ENCODE assay signal across 10 cellular contexts in genomic region chrX:12138366-12139313, GRCh38. TPM values are rescaled to one million over a fixed set of nuclear protein-coding genes. Genes with fewer than 3 reads are reported as not detected.
DNase-seq lines count a peak whose midpoint lies in the region; ATAC-seq, FAIRE-seq and TF ChIP-seq lines count a peak whose summit lies in the region.
"Had no signal": no experiment of that assay in that cellular context is flagged by ENCODE, and none has a peak within 500 bp of the region (broad histone marks: within the 10 kb centered on the region; RNA-seq: fewer than 3 reads in every experiment).

TSS of gene FRMPD4 (plus strand) at chrX:12138473. CDS start at chrX:12138972, 499 bp downstream.

- POLR2A ChIA-PET in activated CD4-positive, alpha-beta memory T cell treated with anti-CD3 and anti-CD28 coated beads for 36 hours (lab: Charles Lee): no interaction called here

- no peak within 1 kb of the TSS for H3K27ac Mint-ChIP-seq in astrocyte (ENCODE audit: unreplicated experiment)
- H3K27ac Mint-ChIP-seq in activated CD4-positive, alpha-beta memory T cell treated with anti-CD3 and anti-CD28 coated beads for 36 hours: no peak within 1 kb of the TSS
- no peak within 1 kb of the TSS for H3K27ac Mint-ChIP-seq in activated T-cell treated with anti-CD3 and anti-CD28 coated beads, Interleukin-2, amount 50 U/mL, for 72 hours

- H3K27me3 Mint-ChIP-seq in astrocyte (ENCODE audit: low read depth, unreplicated experiment): peaks cover 30% of the 10 kb centered on the region
- peaks cover 9% of the 10 kb centered on the region for H3K27me3 Mint-ChIP-seq in activated CD4-positive, alpha-beta memory T cell treated with anti-CD3 and anti-CD28 coated beads for 36 hours
- peaks cover 38% of the 10 kb centered on the region for H3K27me3 Mint-ChIP-seq in activated T-cell treated with anti-CD3 and anti-CD28 coated beads, Interleukin-2, amount 50 U/mL, for 72 hours (ENCODE audit: low read depth)

- H3K27me3 ChIP-seq in HUES48 (ENCODE audit: control insufficient read depth, insufficient read depth, low read length): peaks cover 62% of the 10 kb centered on the region
- H3K27me3 ChIP-seq in astrocyte (ENCODE audit: insufficient read depth, low read length): peaks cover 5% of the 10 kb centered on the region
- peaks cover 44% of the 10 kb centered on the region for H3K27me3 ChIP-seq in iPS-15b (ENCODE audit: control insufficient read depth, insufficient read depth, low read length)
- peaks cover 0 to 12% (median 12%) of the 10 kb centered on the region in 3 donors for H3K27me3 ChIP-seq in skeletal muscle tissue (ENCODE audit: control insufficient read depth in 3 of 3, insufficient read depth in 3 of 3, low read length in 3 of 3)

- DNase-seq in astrocyte (ENCODE audit: low read depth) (no peak), RCC 7860 (ENCODE audit: low spot score) (no peak)
- no peak for DNase-seq in activated T-cell treated with anti-CD3 and anti-CD28 coated beads, Interleukin-2, amount 50 U/mL, for 48 hours
- DNase-seq in activated CD4-positive, alpha-beta memory T cell treated with anti-CD3 and anti-CD28 coated beads for 36 hours: no peak
- DNase-seq in activated T-cell treated with anti-CD3 and anti-CD28 coated beads, Interleukin-2, amount 50 U/mL, for 72 hours: no peak

- peaks cover 2% of the 10 kb centered on the region for H3K9me3 Mint-ChIP-seq in astrocyte (ENCODE audit: unreplicated experiment)
- H3K9me3 Mint-ChIP-seq in activated CD4-positive, alpha-beta memory T cell treated with anti-CD3 and anti-CD28 coated beads for 36 hours: no peaks in the 10 kb centered on the region
- H3K9me3 Mint-ChIP-seq in activated T-cell treated with anti-CD3 and anti-CD28 coated beads, Interleukin-2, amount 50 U/mL, for 72 hours: peaks cover 0 to 3% of the 10 kb centered on the region in 2 donors

- no peaks in the 10 kb centered on the region for H4K20me1 ChIP-seq in astrocyte (ENCODE audit: insufficient read depth, low read length)

- H3K4me3 ChIP-seq in HUES48 (ENCODE audit: low read depth, low read length) (peak within 1 kb of the TSS; percentile 83), astrocyte (ENCODE audit: insufficient read depth, low read depth, low read length) (peak within 1 kb of the TSS; percentile 51), iPS-15b (ENCODE audit: low read depth, low read length) (peak within 1 kb of the TSS; percentile 93), skeletal muscle tissue (ENCODE audit: low read length in 3 of 3) (peak within 1 kb of the TSS; percentile 3 to 32 (median 13))
- H3K4me3 ChIP-seq: skin epidermis had no signal

- no peaks in the 10 kb centered on the region for H3K79me2 ChIP-seq in astrocyte (ENCODE audit: insufficient read depth, low read length)

- ATAC-seq in activated T-cell treated with anti-CD3 and anti-CD28 coated beads, Interleukin-2, amount 50 U/mL, for 72 hours (replicated peaks in 1 of 2): no peak

- peak within 1 kb of the TSS; percentile 47 for H2AFZ ChIP-seq in astrocyte (ENCODE audit: low read depth, low read length)

- peak within 1 kb of the TSS; percentile 84 for H3K4me3 Mint-ChIP-seq in astrocyte (ENCODE audit: unreplicated experiment)
- H3K4me3 Mint-ChIP-seq in activated CD4-positive, alpha-beta memory T cell treated with anti-CD3 and anti-CD28 coated beads for 36 hours: no peak within 1 kb of the TSS
- H3K4me3 Mint-ChIP-seq in activated T-cell treated with anti-CD3 and anti-CD28 coated beads, Interleukin-2, amount 50 U/mL, for 72 hours: no peak within 1 kb of the TSS

- peak within 1 kb of the TSS; percentile 85 for H3K4me2 ChIP-seq in astrocyte (ENCODE audit: low read length)

- FAIRE-seq in astrocyte (lab: Jason Lieb, UNC) (no peak), RCC 7860 (lab: Jason Lieb, UNC) (no peak)

- TF ChIP-seq CTCF in astrocyte (IDR thresholded peaks at IDR 0.05; ENCODE audit: insufficient read depth, low read depth, low read length): no peak

- intact Hi-C loops in activated CD4-positive, alpha-beta memory T cell treated with anti-CD3 and anti-CD28 coated beads for 36 hours (cut with micrococcal nuclease): no loop called here

- H3K36me3 Mint-ChIP-seq in astrocyte (ENCODE audit: low read depth, unreplicated experiment): no peaks in the 10 kb centered on the region
- H3K36me3 Mint-ChIP-seq in activated CD4-positive, alpha-beta memory T cell treated with anti-CD3 and anti-CD28 coated beads for 36 hours: no peaks in the 10 kb centered on the region
- no peaks in the 10 kb centered on the region for H3K36me3 Mint-ChIP-seq in activated T-cell treated with anti-CD3 and anti-CD28 coated beads, Interleukin-2, amount 50 U/mL, for 72 hours (ENCODE audit: insufficient read depth in 2 of 2)

- H3K27ac ChIP-seq in HUES48 (ENCODE audit: low read depth, low read length) (no peak within 1 kb of the TSS), astrocyte (ENCODE audit: low read depth, low read length) (no peak within 1 kb of the TSS), skeletal muscle tissue (ENCODE audit: low read depth, low read length) (no peak within 1 kb of the TSS)
- H3K27ac ChIP-seq: skin epidermis had no signal

- no peaks in the 10 kb centered on the region for H3K36me3 ChIP-seq in HUES48 (ENCODE audit: control insufficient read depth, insufficient read depth, low read length)
- H3K36me3 ChIP-seq in astrocyte (ENCODE audit: insufficient read depth, low read length): no peaks in the 10 kb centered on the region
- no peaks in the 10 kb centered on the region for H3K36me3 ChIP-seq in iPS-15b (ENCODE audit: control insufficient read depth, insufficient read depth, low read length)
- no peaks in the 10 kb centered on the region for H3K36me3 ChIP-seq in skeletal muscle tissue (ENCODE audit: control insufficient read depth in 3 of 3, insufficient read depth in 3 of 3, low read length in 3 of 3)

- H3K4me1 ChIP-seq in HUES48 (ENCODE audit: control insufficient read depth, insufficient read depth, low read length): peaks cover 23% of the 10 kb centered on the region; the same call in 1 of the 2 replicates
- H3K4me1 ChIP-seq in astrocyte (ENCODE audit: insufficient read depth, low read length): no peaks in the 10 kb centered on the region
- peaks cover 8% of the 10 kb centered on the region for H3K4me1 ChIP-seq in iPS-15b (ENCODE audit: control insufficient read depth, insufficient read depth, low read length)
- peaks cover 0 to 3% (median 0%) of the 10 kb centered on the region in 3 donors for H3K4me1 ChIP-seq in skeletal muscle tissue (ENCODE audit: control insufficient read depth in 3 of 3, insufficient read depth in 3 of 3, low read length in 3 of 3)

- peak within 1 kb of the TSS; percentile 35; the same call in 1 of the 2 replicates for H3K9ac ChIP-seq in HUES48 (ENCODE audit: low read depth, low read length)
- no peak within 1 kb of the TSS for H3K9ac ChIP-seq in astrocyte (ENCODE audit: low read length)
- peak within 1 kb of the TSS; percentile 66 for H3K9ac ChIP-seq in iPS-15b (ENCODE audit: low read depth, low read length)
- H3K9ac ChIP-seq in skeletal muscle tissue (ENCODE audit: low read depth in 1 of 3, low read length in 3 of 3): no peak within 1 kb of the TSS

- H3K9me3 ChIP-seq in HUES48 (ENCODE audit: control insufficient read depth, insufficient read depth, low read length) (no peaks in the 10 kb centered on the region), astrocyte (ENCODE audit: insufficient read depth, low read depth, low read length) (no peaks in the 10 kb centered on the region), iPS-15b (ENCODE audit: control insufficient read depth, insufficient read depth, low read length) (no peaks in the 10 kb centered on the region), skeletal muscle tissue (ENCODE audit: control insufficient read depth in 3 of 3, low read length in 3 of 3) (no peaks in the 10 kb centered on the region)

- CTCF ChIA-PET in activated CD4-positive, alpha-beta memory T cell treated with anti-CD3 and anti-CD28 coated beads for 36 hours (lab: Charles Lee): no interaction called here

- no peaks in the 10 kb centered on the region for H3K4me1 Mint-ChIP-seq in astrocyte (ENCODE audit: low read depth, unreplicated experiment)
- no peaks in the 10 kb centered on the region for H3K4me1 Mint-ChIP-seq in activated CD4-positive, alpha-beta memory T cell treated with anti-CD3 and anti-CD28 coated beads for 36 hours (ENCODE audit: low read depth)
- no peaks in the 10 kb centered on the region for H3K4me1 Mint-ChIP-seq in activated T-cell treated with anti-CD3 and anti-CD28 coated beads, Interleukin-2, amount 50 U/mL, for 72 hours (ENCODE audit: low read depth)

RNA-seq across cellular contexts. Expression of gene FRMPD4, which starts in this region (rescaled TPM):
- total RNA-seq in astrocyte (0.19 and 0.54 TPM in 2 replicates), skeletal muscle tissue (1.0 TPM)
- total RNA-seq in activated CD4-positive, alpha-beta memory T cell treated with anti-CD3 and anti-CD28 coated beads for 36 hours: not detected
- not detected for total RNA-seq in activated T-cell treated with anti-CD3 and anti-CD28 coated beads, Interleukin-2, amount 50 U/mL, for 72 hours
- total RNA-seq: T-helper 1 cell treated with Interleukin-12 subunit alpha and Interleukin-12 subunit beta and Interleukin-4 antibody, amounts not matched to agents 30 ng/mL and 1 ng/mL, for 36 hours had no signal

Comparison
In these comparisons a context has a peak if more than half of its experiments do, and no peak if none do; other contexts are left out.
1. H3K4me3 ChIP-seq: peak in every context shown above with its lines; median percentile 93 in iPS-15b; 83 in HUES48; 51 in astrocyte; 13 in skeletal muscle tissue.
2. H3K9ac ChIP-seq: peak in HUES48 (single experiment) and iPS-15b (single experiment); none in astrocyte (single experiment) and skeletal muscle tissue (0 of 3).